Comparison of ENCODE assay signal across 2 cellular contexts in the genomic region with DNA sequence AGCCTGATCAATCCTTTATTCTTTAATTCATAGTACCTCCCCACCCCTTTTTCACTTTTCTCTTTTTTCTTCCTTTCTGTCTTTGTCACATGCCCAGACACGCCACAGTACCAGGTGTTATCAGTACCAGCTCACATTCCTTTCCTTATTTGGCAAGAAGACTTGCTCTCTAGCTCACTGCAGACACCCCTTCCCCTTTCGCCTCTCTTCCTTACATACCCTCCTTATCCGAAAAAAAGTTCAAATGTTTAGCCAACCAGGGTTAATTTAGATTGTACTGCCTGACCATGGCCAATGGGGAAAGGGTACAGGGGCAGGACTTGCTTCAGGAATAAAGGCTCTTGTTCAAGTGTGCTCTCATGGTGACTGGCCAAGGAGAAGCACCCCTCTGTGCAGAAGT.
TF ChIP-seq lines count a peak whose summit lies in the region.

No MANE protein-coding gene starts in this region.

TF ChIP-seq in HepG2, 621 proteins besides CTCF, POLR2A, EP300 and RAD21:
- TF ChIP-seq REL (CRISPR knock-in tag; conservative IDR thresholded peaks at IDR 0.05) (no peak), ZMAT3 (CRISPR knock-in tag; conservative IDR thresholded peaks at IDR 0.05) (no peak), ZNF180 (CRISPR knock-in tag; IDR thresholded peaks at IDR 0.05; ENCODE audit: borderline replicate concordance, low read depth) (no peak), RXRB (CRISPR knock-in tag; IDR thresholded peaks at IDR 0.05; ENCODE audit: borderline replicate concordance) (no peak), NAIF1 (CRISPR knock-in tag; IDR thresholded peaks at IDR 0.05; ENCODE audit: borderline replicate concordance) (no peak), ZIK1 (CRISPR knock-in tag; IDR thresholded peaks at IDR 0.05; ENCODE audit: borderline replicate concordance, low read depth) (no peak), ARNTL (CRISPR knock-in tag; IDR thresholded peaks at IDR 0.05) (peak; percentile 82; the same call in 1 of the 2 replicates), DMAP1 (CRISPR knock-in tag; IDR thresholded peaks at IDR 0.05) (no peak), TEAD3 (CRISPR knock-in tag; optimal IDR thresholded peaks at IDR 0.05; ENCODE audit: borderline replicate concordance) (peak; percentile 22), SRF (IDR thresholded peaks at IDR 0.05; ENCODE audit: low read depth, low read length) (peak; percentile 96)
- TF ChIP-seq, protein P1, sequence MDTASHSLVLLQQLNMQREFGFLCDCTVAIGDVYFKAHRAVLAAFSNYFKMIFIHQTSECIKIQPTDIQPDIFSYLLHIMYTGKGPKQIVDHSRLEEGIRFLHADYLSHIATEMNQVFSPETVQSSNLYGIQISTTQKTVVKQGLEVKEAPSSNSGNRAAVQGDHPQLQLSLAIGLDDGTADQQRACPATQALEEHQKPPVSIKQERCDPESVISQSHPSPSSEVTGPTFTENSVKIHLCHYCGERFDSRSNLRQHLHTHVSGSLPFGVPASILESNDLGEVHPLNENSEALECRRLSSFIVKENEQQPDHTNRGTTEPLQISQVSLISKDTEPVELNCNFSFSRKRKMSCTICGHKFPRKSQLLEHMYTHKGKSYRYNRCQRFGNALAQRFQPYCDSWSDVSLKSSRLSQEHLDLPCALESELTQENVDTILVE (CRISPR knock-in tag; IDR thresholded peaks at IDR 0.05) = no peak
- TF ChIP-seq, protein P2, sequence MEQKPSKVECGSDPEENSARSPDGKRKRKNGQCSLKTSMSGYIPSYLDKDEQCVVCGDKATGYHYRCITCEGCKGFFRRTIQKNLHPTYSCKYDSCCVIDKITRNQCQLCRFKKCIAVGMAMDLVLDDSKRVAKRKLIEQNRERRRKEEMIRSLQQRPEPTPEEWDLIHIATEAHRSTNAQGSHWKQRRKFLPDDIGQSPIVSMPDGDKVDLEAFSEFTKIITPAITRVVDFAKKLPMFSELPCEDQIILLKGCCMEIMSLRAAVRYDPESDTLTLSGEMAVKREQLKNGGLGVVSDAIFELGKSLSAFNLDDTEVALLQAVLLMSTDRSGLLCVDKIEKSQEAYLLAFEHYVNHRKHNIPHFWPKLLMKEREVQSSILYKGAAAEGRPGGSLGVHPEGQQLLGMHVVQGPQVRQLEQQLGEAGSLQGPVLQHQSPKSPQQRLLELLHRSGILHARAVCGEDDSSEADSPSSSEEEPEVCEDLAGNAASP (CRISPR knock-in tag; IDR thresholded peaks at IDR 0.05; ENCODE audit: borderline replicate concordance) = no peak
- TF ChIP-seq, protein P3, sequence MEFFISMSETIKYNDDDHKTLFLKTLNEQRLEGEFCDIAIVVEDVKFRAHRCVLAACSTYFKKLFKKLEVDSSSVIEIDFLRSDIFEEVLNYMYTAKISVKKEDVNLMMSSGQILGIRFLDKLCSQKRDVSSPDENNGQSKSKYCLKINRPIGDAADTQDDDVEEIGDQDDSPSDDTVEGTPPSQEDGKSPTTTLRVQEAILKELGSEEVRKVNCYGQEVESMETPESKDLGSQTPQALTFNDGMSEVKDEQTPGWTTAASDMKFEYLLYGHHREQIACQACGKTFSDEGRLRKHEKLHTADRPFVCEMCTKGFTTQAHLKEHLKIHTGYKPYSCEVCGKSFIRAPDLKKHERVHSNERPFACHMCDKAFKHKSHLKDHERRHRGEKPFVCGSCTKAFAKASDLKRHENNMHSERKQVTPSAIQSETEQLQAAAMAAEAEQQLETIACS (CRISPR knock-in tag; IDR thresholded peaks at IDR 0.05) = peak; percentile 27; the same call in 1 of the 2 replicates
- TF ChIP-seq, protein P4, sequence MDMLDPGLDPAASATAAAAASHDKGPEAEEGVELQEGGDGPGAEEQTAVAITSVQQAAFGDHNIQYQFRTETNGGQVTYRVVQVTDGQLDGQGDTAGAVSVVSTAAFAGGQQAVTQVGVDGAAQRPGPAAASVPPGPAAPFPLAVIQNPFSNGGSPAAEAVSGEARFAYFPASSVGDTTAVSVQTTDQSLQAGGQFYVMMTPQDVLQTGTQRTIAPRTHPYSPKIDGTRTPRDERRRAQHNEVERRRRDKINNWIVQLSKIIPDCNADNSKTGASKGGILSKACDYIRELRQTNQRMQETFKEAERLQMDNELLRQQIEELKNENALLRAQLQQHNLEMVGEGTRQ (IDR thresholded peaks at IDR 0.05; ENCODE audit: low read depth, low read length) = no peak
- TF ChIP-seq, protein P4 (CRISPR knock-in tag; IDR thresholded peaks at IDR 0.05; ENCODE audit: borderline replicate concordance) = peak; percentile 70; the same call in 1 of the 2 replicates
- TF ChIP-seq, protein P5, sequence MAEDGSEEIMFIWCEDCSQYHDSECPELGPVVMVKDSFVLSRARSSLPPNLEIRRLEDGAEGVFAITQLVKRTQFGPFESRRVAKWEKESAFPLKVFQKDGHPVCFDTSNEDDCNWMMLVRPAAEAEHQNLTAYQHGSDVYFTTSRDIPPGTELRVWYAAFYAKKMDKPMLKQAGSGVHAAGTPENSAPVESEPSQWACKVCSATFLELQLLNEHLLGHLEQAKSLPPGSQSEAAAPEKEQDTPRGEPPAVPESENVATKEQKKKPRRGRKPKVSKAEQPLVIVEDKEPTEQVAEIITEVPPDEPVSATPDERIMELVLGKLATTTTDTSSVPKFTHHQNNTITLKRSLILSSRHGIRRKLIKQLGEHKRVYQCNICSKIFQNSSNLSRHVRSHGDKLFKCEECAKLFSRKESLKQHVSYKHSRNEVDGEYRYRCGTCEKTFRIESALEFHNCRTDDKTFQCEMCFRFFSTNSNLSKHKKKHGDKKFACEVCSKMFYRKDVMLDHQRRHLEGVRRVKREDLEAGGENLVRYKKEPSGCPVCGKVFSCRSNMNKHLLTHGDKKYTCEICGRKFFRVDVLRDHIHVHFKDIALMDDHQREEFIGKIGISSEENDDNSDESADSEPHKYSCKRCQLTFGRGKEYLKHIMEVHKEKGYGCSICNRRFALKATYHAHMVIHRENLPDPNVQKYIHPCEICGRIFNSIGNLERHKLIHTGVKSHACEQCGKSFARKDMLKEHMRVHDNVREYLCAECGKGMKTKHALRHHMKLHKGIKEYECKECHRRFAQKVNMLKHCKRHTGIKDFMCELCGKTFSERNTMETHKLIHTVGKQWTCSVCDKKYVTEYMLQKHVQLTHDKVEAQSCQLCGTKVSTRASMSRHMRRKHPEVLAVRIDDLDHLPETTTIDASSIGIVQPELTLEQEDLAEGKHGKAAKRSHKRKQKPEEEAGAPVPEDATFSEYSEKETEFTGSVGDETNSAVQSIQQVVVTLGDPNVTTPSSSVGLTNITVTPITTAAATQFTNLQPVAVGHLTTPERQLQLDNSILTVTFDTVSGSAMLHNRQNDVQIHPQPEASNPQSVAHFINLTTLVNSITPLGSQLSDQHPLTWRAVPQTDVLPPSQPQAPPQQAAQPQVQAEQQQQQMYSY (CRISPR knock-in tag; IDR thresholded peaks at IDR 0.05) = no peak
TF ChIP-seq in HepG2: peak in this region for 5.

TF ChIP-seq in WTC11, 78 proteins besides CTCF, POLR2A, EP300 and RAD21:
- TF ChIP-seq IRF2 (CRISPR knock-in tag; IDR thresholded peaks at IDR 0.05; ENCODE audit: borderline replicate concordance, low read depth) = no peak
- TF ChIP-seq, protein P4 (CRISPR knock-in tag; IDR thresholded peaks at IDR 0.05) = peak; percentile 21; the same call in 1 of the 2 replicates
